ENCODE assay signal across 8 cellular contexts in genomic region chr4:94595880-94596483, GRCh38.
DNase-seq lines count a peak whose midpoint lies in the region; ATAC-seq and TF ChIP-seq lines count a peak whose summit lies in the region.

No MANE protein-coding gene starts in this region.

- CTCF ChIA-PET in OCI-LY7 (lab: Charles Lee; ENCODE audit: unreplicated experiment) = no interaction called here

- no peaks in the 10 kb centered on the region for H4K20me1 ChIP-seq in OCI-LY7 (ENCODE audit: insufficient read depth, low read length)

- H3K27ac Mint-ChIP-seq in endothelial cell (ENCODE audit: unreplicated experiment) = no peak overlapping the region
- no peak overlapping the region for H3K27ac Mint-ChIP-seq in activated T-helper 1 cell treated with anti-CD3 and anti-CD28 coated beads, Interleukin-12 subunit alpha, Interleukin-12 subunit beta, Interleukin-2, Interleukin-4 antibody, amounts not matched to agents 30 ng/mL and 10 ng/mL and 1 ng/mL, durations not matched to agents 14 hours and 24 hours and 36 hours

- H3K4me2 ChIP-seq in OCI-LY7 (ENCODE audit: low read length) = no peak overlapping the region

- peak; percentile 87 for TF ChIP-seq CTCF in OCI-LY7 (conservative IDR thresholded peaks at IDR 0.05; ENCODE audit: low read length)
- peak; percentile 65 for TF ChIP-seq CTCF in endothelial cell (IDR thresholded peaks at IDR 0.05; ENCODE audit: unreplicated experiment)

- peaks cover 3% of the 10 kb centered on the region for H3K4me1 Mint-ChIP-seq in endothelial cell (ENCODE audit: unreplicated experiment)
- no peaks in the 10 kb centered on the region for H3K4me1 Mint-ChIP-seq in activated T-helper 1 cell treated with anti-CD3 and anti-CD28 coated beads, Interleukin-12 subunit alpha, Interleukin-12 subunit beta, Interleukin-2, Interleukin-4 antibody, amounts not matched to agents 30 ng/mL and 10 ng/mL and 1 ng/mL, durations not matched to agents 14 hours and 24 hours and 36 hours (ENCODE audit: low read depth)

- no peaks in the 10 kb centered on the region for H3K79me2 ChIP-seq in OCI-LY7 (ENCODE audit: insufficient read depth, low read depth, low read length)

- DNase-seq in DMS153 treated with DMSO at 0.1 percent for 48 hours (lab: John Stamatoyannopoulos, UW; ENCODE audit: unreplicated experiment) (peak; percentile 32), OCI-LY7 (ENCODE audit: low spot score) (peak; percentile 42), endothelial cell (ENCODE audit: low spot score) (no peak), non-pigmented ciliary epithelial cell (ENCODE audit: low read depth) (peak; percentile 14)
- DNase-seq in activated CD4-positive, alpha-beta T cell treated with anti-CD3 and anti-CD28 coated beads for 1 hour = no peak
- no peak for DNase-seq in activated T-helper 1 cell treated with anti-CD3 and anti-CD28 coated beads, Interleukin-12 subunit alpha, Interleukin-12 subunit beta, Interleukin-2, Interleukin-4 antibody, amounts not matched to agents 30 ng/mL and 10 ng/mL and 1 ng/mL, durations not matched to agents 14 hours and 24 hours and 36 hours (ENCODE audit: low spot score)

- H3K27me3 Mint-ChIP-seq in endothelial cell (ENCODE audit: unreplicated experiment) = no peaks in the 10 kb centered on the region
- H3K27me3 Mint-ChIP-seq in activated T-helper 1 cell treated with anti-CD3 and anti-CD28 coated beads, Interleukin-12 subunit alpha, Interleukin-12 subunit beta, Interleukin-2, Interleukin-4 antibody, amounts not matched to agents 30 ng/mL and 10 ng/mL and 1 ng/mL, durations not matched to agents 14 hours and 24 hours and 36 hours (ENCODE audit: insufficient read depth) = no peaks in the 10 kb centered on the region

- H3K4me3 Mint-ChIP-seq in endothelial cell (ENCODE audit: unreplicated experiment) = no peak overlapping the region
- no peak overlapping the region for H3K4me3 Mint-ChIP-seq in activated T-helper 1 cell treated with anti-CD3 and anti-CD28 coated beads, Interleukin-12 subunit alpha, Interleukin-12 subunit beta, Interleukin-2, Interleukin-4 antibody, amounts not matched to agents 30 ng/mL and 10 ng/mL and 1 ng/mL, durations not matched to agents 14 hours and 24 hours and 36 hours

- H3K9me2 ChIP-seq in OCI-LY7 (ENCODE audit: insufficient read depth, low read length) = no peaks in the 10 kb centered on the region

- no peak overlapping the region for H3K4me3 ChIP-seq in OCI-LY7 (ENCODE audit: low read depth, low read length, poor library complexity, severe bottlenecking)

- ATAC-seq in GM19324 (IDR thresholded peaks at IDR 0.05; ENCODE audit: low FRiP score, unreplicated experiment) (peak; percentile 58), HG03460 (IDR thresholded peaks at IDR 0.05; ENCODE audit: unreplicated experiment) (peak; percentile 82)

- H3K36me3 Mint-ChIP-seq in endothelial cell (ENCODE audit: low read depth, unreplicated experiment) = peaks cover 19% of the 10 kb centered on the region
- no peaks in the 10 kb centered on the region for H3K36me3 Mint-ChIP-seq in activated T-helper 1 cell treated with anti-CD3 and anti-CD28 coated beads, Interleukin-12 subunit alpha, Interleukin-12 subunit beta, Interleukin-2, Interleukin-4 antibody, amounts not matched to agents 30 ng/mL and 10 ng/mL and 1 ng/mL, durations not matched to agents 14 hours and 24 hours and 36 hours (ENCODE audit: low read depth)

- no peaks in the 10 kb centered on the region for H3K9me3 ChIP-seq in OCI-LY7 (ENCODE audit: low read length)

- H3K27ac ChIP-seq in OCI-LY7 (ENCODE audit: low read depth, low read length, poor library complexity, severe bottlenecking) = no peak overlapping the region

- no peaks in the 10 kb centered on the region for H3K9me3 Mint-ChIP-seq in endothelial cell (ENCODE audit: unreplicated experiment)
- H3K9me3 Mint-ChIP-seq in activated T-helper 1 cell treated with anti-CD3 and anti-CD28 coated beads, Interleukin-12 subunit alpha, Interleukin-12 subunit beta, Interleukin-2, Interleukin-4 antibody, amounts not matched to agents 30 ng/mL and 10 ng/mL and 1 ng/mL, durations not matched to agents 14 hours and 24 hours and 36 hours = no peaks in the 10 kb centered on the region

- no peak overlapping the region for H2AFZ ChIP-seq in OCI-LY7 (ENCODE audit: low read length)

- no TSS peak for BruUV-seq in OCI-LY7 (replicated peaks; lab: Mats Ljungman, UMichigan)

- POLR2A ChIA-PET in OCI-LY7 (lab: Charles Lee) = interaction anchor here (0.6 kb wide), 1 partner anchor 473 kb away, joined by 3 read pairs; no protein-coding TSS in a partner anchor

- H3K36me3 ChIP-seq in OCI-LY7 (ENCODE audit: insufficient read depth, low read length) = no peaks in the 10 kb centered on the region

- no peaks in the 10 kb centered on the region for H3K4me1 ChIP-seq in OCI-LY7 (ENCODE audit: insufficient read depth, low read length, poor library complexity, severe bottlenecking)

- intact Hi-C loops in OCI-LY7 (cut with micrococcal nuclease; ENCODE audit: unreplicated experiment) = loop anchor here (1.0 to 10.0 kb wide), 3 partner anchors 190 to 801 kb away; no protein-coding TSS in a partner anchor
- intact Hi-C loops in activated T-helper 1 cell treated with anti-CD3 and anti-CD28 coated beads, Interleukin-12 subunit alpha, Interleukin-12 subunit beta, Interleukin-2, Interleukin-4 antibody, amounts not matched to agents 30 ng/mL and 10 ng/mL and 1 ng/mL, durations not matched to agents 14 hours and 24 hours and 36 hours (cut with micrococcal nuclease) = loop anchor here (1.0 to 5.0 kb wide), 4 partner anchors 145 to 804 kb away; partner anchors contain the start of gene PDLIM5

Comparison
In these comparisons a context has a peak if more than half of its experiments do, and no peak if none do; other contexts are left out.
1. DNase-seq: peak in DMS153 treated with DMSO at 0.1 percent for 48 hours (single experiment), OCI-LY7 (single experiment) and non-pigmented ciliary epithelial cell (single experiment); none in endothelial cell (single experiment), activated CD4-positive, alpha-beta T cell treated with anti-CD3 and anti-CD28 coated beads for 1 hour (single experiment) and activated T-helper 1 cell treated with anti-CD3 and anti-CD28 coated beads, Interleukin-12 subunit alpha, Interleukin-12 subunit beta, Interleukin-2, Interleukin-4 antibody, amounts not matched to agents 30 ng/mL and 10 ng/mL and 1 ng/mL, durations not matched to agents 14 hours and 24 hours and 36 hours (single experiment).